In the genomic region with DNA sequence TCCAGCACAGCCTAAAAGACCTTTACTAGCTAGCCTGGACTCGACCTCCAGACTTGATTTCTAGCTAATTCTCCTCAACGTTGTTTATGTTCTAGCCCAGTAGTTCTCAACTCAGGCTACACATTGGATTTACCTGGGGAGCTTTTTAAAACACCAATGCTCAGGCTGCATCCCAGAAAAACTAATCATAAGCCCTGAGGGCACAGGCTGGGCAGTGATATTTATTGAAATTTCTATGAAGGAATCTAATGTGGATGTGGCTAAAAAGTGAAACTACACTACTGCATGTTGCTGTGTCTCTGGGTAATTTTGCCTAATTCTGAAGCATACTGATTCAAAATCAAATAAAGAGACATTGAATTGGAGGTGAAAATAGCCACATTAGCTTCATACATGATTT, we compare ENCODE assay signal across 19 cellular contexts.
"Had no signal": no experiment of that assay in that cellular context is flagged by ENCODE, and none has a peak within 500 bp of the region (broad histone marks: within the 10 kb centered on the region; RNA-seq: fewer than 3 reads in every experiment).

No MANE protein-coding gene starts in this region.

- H3K27ac ChIP-seq: esophagus muscularis mucosa, prostate gland, tibial nerve had no signal

- H3K4me3 ChIP-seq: esophagus muscularis mucosa, prostate gland, tibial nerve had no signal

- H3K9me3 ChIP-seq: esophagus muscularis mucosa, prostate gland, tibial nerve had no signal

- H3K27me3 Mint-ChIP-seq: activated CD4-positive, alpha-beta T cell treated with anti-CD3 and anti-CD28 coated beads, Interleukin-2, amount 10 ng/mL, durations not matched to agents 7 days and 5 days; activated naive CD8-positive, alpha-beta T cell treated with anti-CD3 and anti-CD28 coated beads, Interleukin-2, amount 50 U/mL, for 24 hours; activated T-cell treated with anti-CD3 and anti-CD28 coated beads, Interleukin-2, amount 50 U/mL, for 24 hours had no signal

- H3K27me3 ChIP-seq: esophagus muscularis mucosa, tibial nerve had no signal

- H3K27ac Mint-ChIP-seq: activated CD4-positive, alpha-beta T cell treated with anti-CD3 and anti-CD28 coated beads, Interleukin-2, amount 10 ng/mL, durations not matched to agents 7 days and 5 days; activated CD8-positive, alpha-beta T cell treated with anti-CD3 and anti-CD28 coated beads, Interleukin-2, amount 10 ng/mL, durations not matched to agents 7 days and 5 days; activated naive CD8-positive, alpha-beta T cell treated with anti-CD3 and anti-CD28 coated beads, Interleukin-2, amount 50 U/mL, for 24 hours; activated T-cell treated with anti-CD3 and anti-CD28 coated beads, Interleukin-2, amount 50 U/mL, for 24 hours; activated T-helper 2 cell treated with anti-CD3 and anti-CD28 coated beads, Interferon-gamma antibody, Interleukin-2, Interleukin-4, amounts not matched to agents 10 μg/mL and 5 μg/mL and 100 μg/mL, durations not matched to agents 14 hours and 24 hours and 36 hours; immature natural killer cell had no signal

- H3K36me3 Mint-ChIP-seq: immature natural killer cell had no signal

- H3K4me3 Mint-ChIP-seq: activated CD4-positive, alpha-beta T cell treated with anti-CD3 and anti-CD28 coated beads, Interleukin-2, amount 10 ng/mL, durations not matched to agents 7 days and 5 days; activated CD8-positive, alpha-beta T cell treated with anti-CD3 and anti-CD28 coated beads, Interleukin-2, amount 10 ng/mL, durations not matched to agents 7 days and 5 days; activated naive CD8-positive, alpha-beta T cell treated with anti-CD3 and anti-CD28 coated beads, Interleukin-2, amount 50 U/mL, for 24 hours; activated T-cell treated with anti-CD3 and anti-CD28 coated beads, Interleukin-2, amount 50 U/mL, for 24 hours; immature natural killer cell had no signal

- H3K36me3 ChIP-seq: esophagus muscularis mucosa, prostate gland, tibial nerve had no signal

- H3K4me1 ChIP-seq: esophagus muscularis mucosa, prostate gland, tibial nerve had no signal

- ATAC-seq: activated CD4-positive, CD25-positive, alpha-beta regulatory T cell treated with anti-CD3 and anti-CD28 coated beads, Interleukin-2, amount 50 U/mL, for 24 hours; activated CD8-positive, alpha-beta T cell treated with anti-CD3 and anti-CD28 coated beads, Interleukin-2, amount 10 ng/mL, durations not matched to agents 7 days and 5 days; activated naive CD8-positive, alpha-beta T cell treated with anti-CD3 and anti-CD28 coated beads, Interleukin-2, amount 50 U/mL, for 24 hours; right cardiac atrium had no signal

- H3K4me1 Mint-ChIP-seq: activated CD4-positive, alpha-beta T cell treated with anti-CD3 and anti-CD28 coated beads, Interleukin-2, amount 10 ng/mL, durations not matched to agents 7 days and 5 days; activated naive CD8-positive, alpha-beta T cell treated with anti-CD3 and anti-CD28 coated beads, Interleukin-2, amount 50 U/mL, for 24 hours; immature natural killer cell had no signal

- DNase-seq: activated CD4-positive, alpha-beta T cell treated with anti-CD3 and anti-CD28 coated beads, Interleukin-2, amount 10 ng/mL, durations not matched to agents 7 days and 5 days; activated CD8-positive, alpha-beta T cell treated with anti-CD3 and anti-CD28 coated beads, Interleukin-2, amount 10 ng/mL, durations not matched to agents 7 days and 5 days; activated naive CD4-positive, alpha-beta T cell treated with Interleukin-2 at 50 U/mL for 16 hours; activated naive CD8-positive, alpha-beta T cell treated with anti-CD3 and anti-CD28 coated beads, Interleukin-2, amount 50 U/mL, for 24 hours; activated T-cell treated with anti-CD3 and anti-CD28 coated beads, Interleukin-2, amount 50 U/mL, for 24 hours; aorta; effector CD4-positive, alpha-beta T cell; immature natural killer cell; left ventricle myocardium superior; right cardiac atrium; stimulated activated CD4-positive, alpha-beta T cell treated with anti-CD3 and anti-CD28 coated beads, Interleukin-2, amount 100 ng/mL, for 24 hours; stimulated activated naive CD4-positive, alpha-beta T cell treated with Interleukin-2 at 50 U/mL for 16 hours; T-helper 1 cell; T1000 had no signal

- H3K9me3 Mint-ChIP-seq: activated CD4-positive, alpha-beta T cell treated with anti-CD3 and anti-CD28 coated beads, Interleukin-2, amount 10 ng/mL, durations not matched to agents 7 days and 5 days; activated naive CD8-positive, alpha-beta T cell treated with anti-CD3 and anti-CD28 coated beads, Interleukin-2, amount 50 U/mL, for 24 hours; activated T-cell treated with anti-CD3 and anti-CD28 coated beads, Interleukin-2, amount 50 U/mL, for 24 hours; activated T-helper 2 cell treated with anti-CD3 and anti-CD28 coated beads, Interferon-gamma antibody, Interleukin-2, Interleukin-4, amounts not matched to agents 10 μg/mL and 5 μg/mL and 100 μg/mL, durations not matched to agents 14 hours and 24 hours and 36 hours had no signal
